Comparison of ENCODE assay signal across 27 cellular contexts in genomic region chr18:42417189-42417588, GRCh38.
"Had no signal": no experiment of that assay in that cellular context is flagged by ENCODE, and none has a peak within 500 bp of the region (broad histone marks: within the 10 kb centered on the region; RNA-seq: fewer than 3 reads in every experiment).

No MANE protein-coding gene starts in this region.

- H3K27ac ChIP-seq: ascending aorta, breast epithelium, cardiac muscle cell, colonic mucosa, epithelial cell of prostate, gastroesophageal sphincter had no signal

- DNase-seq: activated CD4-positive, alpha-beta memory T cell treated with anti-CD3 and anti-CD28 coated beads for 36 hours; activated CD4-positive, alpha-beta T cell treated with anti-CD3 and anti-CD28 coated beads for 36 hours; activated CD4-positive, alpha-beta T cell treated with anti-CD3 and anti-CD28 coated beads, Interleukin-2, amount 10 ng/mL, durations not matched to agents 24 days and 14 days; activated CD4-positive, CD25-positive, alpha-beta regulatory T cell; activated CD4-positive, CD25-positive, alpha-beta regulatory T cell treated with anti-CD3 and anti-CD28 coated beads, Interleukin-2, amount 50 U/mL, for 72 hours; activated CD8-positive, alpha-beta memory T cell treated with anti-CD3 and anti-CD28 coated beads, Interleukin-2, amount 50 U/mL, for 48 hours; activated CD8-positive, alpha-beta T cell treated with anti-CD3 and anti-CD28 coated beads, Interleukin-2, amount 10 ng/mL, durations not matched to agents 7 days and 5 days; activated gamma-delta T cell; activated naive CD4-positive, alpha-beta T cell; activated naive CD4-positive, alpha-beta T cell treated with anti-CD3 and anti-CD28 coated beads, Interleukin-2, amount 10 ng/mL, durations not matched to agents 7 days and 5 days; activated naive CD8-positive, alpha-beta T cell treated with anti-CD3 and anti-CD28 coated beads, Interleukin-2, amount 10 ng/mL, durations not matched to agents 7 days and 5 days; activated T-cell treated with anti-CD3 and anti-CD28 coated beads for 4 hours; activated T-cell treated with anti-CD3 and anti-CD28 coated beads, Interleukin-2, amount 50 U/mL, for 24 hours; activated T-cell treated with anti-CD3 and anti-CD28 coated beads, Interleukin-2, amount 50 U/mL, for 72 hours; central memory CD4-positive, alpha-beta T cell; cerebellar nuclear complex; colonic mucosa; effector CD8-positive, alpha-beta T cell; foreskin melanocyte; T-helper 2 cell had no signal

- H3K4me3 ChIP-seq: ascending aorta, breast epithelium, cardiac muscle cell, colonic mucosa, gastroesophageal sphincter had no signal

- H3K36me3 ChIP-seq: ascending aorta, breast epithelium, cardiac muscle cell, colonic mucosa, gastroesophageal sphincter had no signal

- H3K4me1 ChIP-seq: ascending aorta, breast epithelium, colonic mucosa had no signal

- FAIRE-seq: endothelial cell of umbilical vein had no signal

- H3K9me3 ChIP-seq: ascending aorta, breast epithelium, colonic mucosa, gastroesophageal sphincter had no signal

- ATAC-seq: activated CD4-positive, alpha-beta T cell treated with anti-CD3 and anti-CD28 coated beads for 36 hours; activated CD8-positive, alpha-beta T cell treated with anti-CD3 and anti-CD28 coated beads, Interleukin-2, amount 10 ng/mL, durations not matched to agents 7 days and 5 days; activated naive CD4-positive, alpha-beta T cell treated with anti-CD3 and anti-CD28 coated beads, Interleukin-2, amount 50 U/mL, for 72 hours; activated T-cell treated with anti-CD3 and anti-CD28 coated beads, Interleukin-2, amount 50 U/mL, for 72 hours; gastroesophageal sphincter had no signal

- H3K27me3 ChIP-seq: ascending aorta, breast epithelium, cardiac muscle cell, colonic mucosa, gastroesophageal sphincter had no signal
